Comparison of ENCODE assay signal across 14 cellular contexts in genomic region chr18:3827236-3827635, GRCh38.
DNase-seq lines count a peak whose midpoint lies in the region; ATAC-seq and TF ChIP-seq lines count a peak whose summit lies in the region.
"Had no signal": no experiment of that assay in that cellular context is flagged by ENCODE, and none has a peak within 500 bp of the region (broad histone marks: within the 10 kb centered on the region; RNA-seq: fewer than 3 reads in every experiment).

No MANE protein-coding gene starts in this region.

- intact Hi-C loops in IMR-90 (cut with micrococcal nuclease): no loop called here

- DNase-seq in IMR-90 (no peak), astrocyte of the hippocampus (ENCODE audit: low read depth, low spot score) (peak; percentile 19), myocyte (ENCODE audit: low read depth) (peak; percentile 1), C1 segment of cervical spinal cord (lab: John Stamatoyannopoulos, UW) (no peak), T-helper 2 cell (no peak)
- no peak for DNase-seq in activated T-cell treated with anti-CD3 and anti-CD28 coated beads, Interleukin-2, amount 50 U/mL, for 1 hour
- DNase-seq: DMS 273 treated with DMSO at 0.1 percent for 48 hours, GF-D8, NCI-H187, Right ventricle myocardium superior had no signal

- H4K20me1 ChIP-seq in BLaER1 (no peaks in the 10 kb centered on the region), IMR-90 (ENCODE audit: insufficient read depth, low read length) (no peaks in the 10 kb centered on the region)

- CTCF ChIA-PET in IMR-90 (lab: Yijun Ruan, JAX): no interaction called here

- BruUV-seq in IMR-90 (replicated peaks; lab: Mats Ljungman, UMichigan): no TSS peak

- H3K27ac ChIP-seq in BLaER1: no peak overlapping the region
- H3K27ac ChIP-seq in IMR-90 (ENCODE audit: insufficient read depth, low read length): no peak overlapping the region
- H3K27ac ChIP-seq: C4-2B had no signal

- H3K18ac ChIP-seq in IMR-90 (ENCODE audit: low read depth, low read length): 0 out of 2 replicates have a peak overlapping the region, but pooled peaks have one; percentile 27

- no peak overlapping the region for H3K4me3 ChIP-seq in BLaER1
- no peak overlapping the region for H3K4me3 ChIP-seq in IMR-90 (ENCODE audit: insufficient read depth, low read depth, low read length)

- no peak overlapping the region for H4K5ac ChIP-seq in IMR-90 (ENCODE audit: low read depth, low read length)

- in situ Hi-C loops in IMR-90 (cut with MboI; ENCODE audit: low sequenced_read_pairs): no loop called here

- H2AK5ac ChIP-seq in IMR-90 (ENCODE audit: low read depth, low read length): no peak overlapping the region

- no peak overlapping the region for H3K56ac ChIP-seq in IMR-90 (ENCODE audit: extremely low read depth, insufficient read depth, low read length)

- no peak overlapping the region for H3K14ac ChIP-seq in IMR-90 (replicated peaks; ENCODE audit: low read depth, low read length)

- H3K27me3 ChIP-seq in BLaER1 (no peaks in the 10 kb centered on the region), IMR-90 (ENCODE audit: control insufficient read depth, insufficient read depth, low read length) (no peaks in the 10 kb centered on the region; the same call in 1 of the 2 replicates)

- H3K4ac ChIP-seq in IMR-90 (ENCODE audit: low read depth, low read length): no peak overlapping the region

- no peak overlapping the region for H2AK9ac ChIP-seq in IMR-90 (replicated peaks; ENCODE audit: low read depth, low read length, poor library complexity)

- H2AFZ ChIP-seq in IMR-90 (replicated peaks; ENCODE audit: low read length, poor library complexity): no peak overlapping the region

- H3K4me1 ChIP-seq in BLaER1: peaks cover 11% of the 10 kb centered on the region
- peaks cover 4% of the 10 kb centered on the region for H3K4me1 ChIP-seq in IMR-90 (ENCODE audit: control insufficient read depth, insufficient read depth, low read length)

- WGBS in IMR-90 (ENCODE audit: extremely low coverage in 2 of 2, insufficient read length in 1 of 2), 2 experiments: no CpG with 5 or more reads among the region's 5 CpGs

- no peaks in the 10 kb centered on the region for H3K79me1 ChIP-seq in IMR-90 (ENCODE audit: low read depth in 1 of 2, low read length in 2 of 2)

- no peak for TF ChIP-seq RAD21 in IMR-90 (IDR thresholded peaks at IDR 0.05; ENCODE audit: low read length)

- no peak for TF ChIP-seq CTCF in IMR-90 (conservative IDR thresholded peaks at IDR 0.05; ENCODE audit: low read depth, low read length)

- POLR2A ChIA-PET in IMR-90 (lab: Charles Lee; ENCODE audit: unreplicated experiment): no interaction called here

- H3K9me1 ChIP-seq in IMR-90 (ENCODE audit: insufficient read depth, low read length): no peaks in the 10 kb centered on the region; the same call in 1 of the 2 replicates

- no peaks in the 10 kb centered on the region for H3K9me3 ChIP-seq in BLaER1
- no peaks in the 10 kb centered on the region for H3K9me3 ChIP-seq in IMR-90 (ENCODE audit: control insufficient read depth, insufficient read depth, low read length)

- H3K9ac ChIP-seq in BLaER1 (0 out of 2 replicates have a peak overlapping the region, but pooled peaks have one; percentile 14), IMR-90 (ENCODE audit: low read depth, low read length) (no peak overlapping the region)

- H4K8ac ChIP-seq in IMR-90 (ENCODE audit: low read depth in 2 of 2, low read length in 2 of 2): no peak overlapping the region

- H2BK20ac ChIP-seq in IMR-90 (ENCODE audit: low read depth, low read length): no peak overlapping the region

- dilution Hi-C loops in IMR-90 (cut with HindIII; ENCODE audit: low sequenced_read_pairs, unreplicated experiment): no loop called here

- no peak overlapping the region for H4K91ac ChIP-seq in IMR-90 (ENCODE audit: insufficient read depth, low read depth, low read length)

- no peak overlapping the region for H2BK5ac ChIP-seq in IMR-90 (ENCODE audit: low read depth, low read length, poor library complexity, severe bottlenecking)

- H3K4me2 ChIP-seq in BLaER1 (peak overlapping the region; percentile 61), IMR-90 (ENCODE audit: low read depth, low read length) (no peak overlapping the region)

- H3K36me3 ChIP-seq in BLaER1: no peaks in the 10 kb centered on the region
- H3K36me3 ChIP-seq in IMR-90 (ENCODE audit: control insufficient read depth, insufficient read depth, low read length): no peaks in the 10 kb centered on the region

- no peak for ATAC-seq in IMR-90 (ENCODE audit: low read depth)
- no peak for ATAC-seq in GM21737 (IDR thresholded peaks at IDR 0.05; ENCODE audit: unreplicated experiment)
- ATAC-seq: Panc1 had no signal

- no peak overlapping the region for H3K23ac ChIP-seq in IMR-90 (ENCODE audit: low read depth, low read length)

- no peak for TF ChIP-seq POLR2A in IMR-90 (IDR thresholded peaks at IDR 0.05; ENCODE audit: low read depth, low read length)

- H2BK120ac ChIP-seq in IMR-90 (ENCODE audit: low read depth, low read length): no peak overlapping the region

- H2BK15ac ChIP-seq in IMR-90 (ENCODE audit: low read depth, low read length): no peak overlapping the region

TF ChIP-seq in IMR-90, 13 proteins besides CTCF, POLR2A, EP300 and RAD21:
- TF ChIP-seq CEBPB (IDR thresholded peaks at IDR 0.05; ENCODE audit: low read depth, low read length) (no peak), CHD1 (IDR thresholded peaks at IDR 0.05; ENCODE audit: low read depth, low read length) (no peak), MAZ (IDR thresholded peaks at IDR 0.05; ENCODE audit: borderline replicate concordance, low read depth, low read length) (no peak), USF2 (IDR thresholded peaks at IDR 0.05; ENCODE audit: low read depth, low read length) (no peak), NFE2L2 (IDR thresholded peaks at IDR 0.05; ENCODE audit: low read depth, low read length) (no peak), MXI1 (IDR thresholded peaks at IDR 0.05; ENCODE audit: borderline replicate concordance, low read depth, low read length) (no peak), RCOR1 (IDR thresholded peaks at IDR 0.05; ENCODE audit: insufficient replicate concordance, low read length) (no peak), MAFK (IDR thresholded peaks at IDR 0.05; ENCODE audit: low read depth, low read length) (no peak), ELK1 (IDR thresholded peaks at IDR 0.05; ENCODE audit: borderline replicate concordance, low read depth, low read length) (no peak), BHLHE40 (IDR thresholded peaks at IDR 0.05; ENCODE audit: low read depth, low read length) (no peak), SMC3 (IDR thresholded peaks at IDR 0.05; ENCODE audit: low read depth, low read length) (no peak), RFX5 (IDR thresholded peaks at IDR 0.05; ENCODE audit: low read depth, low read length) (no peak)

Comparison
In these comparisons a context has a peak if more than half of its experiments do, and no peak if none do; other contexts are left out.
1. DNase-seq: peak in astrocyte of the hippocampus (single experiment) and myocyte (single experiment); none in IMR-90 (single experiment), C1 segment of cervical spinal cord (0 of 14), T-helper 2 cell (0 of 5) and activated T-cell treated with anti-CD3 and anti-CD28 coated beads, Interleukin-2, amount 50 U/mL, for 1 hour (single experiment).